17 cellular contexts compared by ENCODE assay signal in genomic region chr1:193525411-193525810, GRCh38.
DNase-seq lines count a peak whose midpoint lies in the region; ATAC-seq and TF ChIP-seq lines count a peak whose summit lies in the region.
"Had no signal": no experiment of that assay in that cellular context is flagged by ENCODE, and none has a peak within 500 bp of the region (broad histone marks: within the 10 kb centered on the region; RNA-seq: fewer than 3 reads in every experiment).

No MANE protein-coding gene starts in this region.

- POLR2A ChIA-PET in T-cell (lab: Charles Lee): interaction anchor here in 1 of 2 donors (1.0 kb wide), 1 partner anchor 14 kb away, joined by 5 read pairs; no protein-coding TSS in a partner anchor
- POLR2A ChIA-PET in CD4-positive, alpha-beta T cell (lab: Charles Lee): interaction anchor here (1.2 to 5.8 kb wide), 3 partner anchors 9 to 46 kb away, joined by 3 to 20 read pairs (median 5); no protein-coding TSS in a partner anchor

- H3K9me3 Mint-ChIP-seq in T-cell: peaks cover 0 to 1% (median under 1%) of the 10 kb centered on the region in 3 donors
- H3K9me3 Mint-ChIP-seq in CD4-positive, alpha-beta T cell: no peaks in the 10 kb centered on the region
- H3K9me3 Mint-ChIP-seq: IgD-negative memory B cell had no signal

- H3K27ac ChIP-seq in CD4-positive, alpha-beta T cell (ENCODE audit: low read depth, low read length): no peak overlapping the region
- H3K27ac ChIP-seq: BLaER1 treated with 17β-estradiol and CSF1 and Interleukin-3, amounts not matched to agents 10 nM and 100 nM had no signal

- H3K9me3 ChIP-seq in CD4-positive, alpha-beta T cell (ENCODE audit: control insufficient read depth, low read length): no peaks in the 10 kb centered on the region
- H3K9me3 ChIP-seq: BLaER1 treated with 17β-estradiol and CSF1 and Interleukin-3, amounts not matched to agents 10 nM and 100 nM; SK-N-SH had no signal

- CTCF ChIA-PET in T-cell (lab: Charles Lee): interaction anchor here in 1 of 2 donors (0.6 to 1.8 kb wide), 4 partner anchors 15 to 661 kb away, joined by 3 to 6 read pairs (median 3); no protein-coding TSS in a partner anchor
- CTCF ChIA-PET in CD4-positive, alpha-beta T cell (lab: Charles Lee): interaction anchor here (1.0 kb wide), 1 partner anchor 29 kb away, joined by 3 read pairs; no protein-coding TSS in a partner anchor

- H3K27ac Mint-ChIP-seq in T-cell: peak overlapping the region; percentile 6 to 53
- H3K27ac Mint-ChIP-seq in CD4-positive, alpha-beta T cell: no peak overlapping the region
- H3K27ac Mint-ChIP-seq: IgD-negative memory B cell had no signal

- no peaks in the 10 kb centered on the region for H3K27me3 Mint-ChIP-seq in T-cell
- no peaks in the 10 kb centered on the region for H3K27me3 Mint-ChIP-seq in CD4-positive, alpha-beta T cell

- peaks cover 0 to 2% (median 2%) of the 10 kb centered on the region in 3 donors for H3K4me1 Mint-ChIP-seq in T-cell
- H3K4me1 Mint-ChIP-seq in CD4-positive, alpha-beta T cell (ENCODE audit: low read depth): no peaks in the 10 kb centered on the region
- H3K4me1 Mint-ChIP-seq: IgD-negative memory B cell had no signal

- H3K36me3 Mint-ChIP-seq in T-cell: peaks cover 2% of the 10 kb centered on the region
- H3K36me3 Mint-ChIP-seq in CD4-positive, alpha-beta T cell (ENCODE audit: low read depth): no peaks in the 10 kb centered on the region

- no peak for TF ChIP-seq CTCF in CD4-positive, alpha-beta T cell (IDR thresholded peaks at IDR 0.05)

- no peak for DNase-seq in T-cell
- DNase-seq in left lobe of liver (ENCODE audit: low spot score): no peak
- DNase-seq in activated effector memory CD4-positive, alpha-beta T cell treated with Interleukin-2 at 50 U/mL for 16 hours: no peak
- DNase-seq in cerebellar cortex (ENCODE audit: low spot score): no peak
- DNase-seq in CD4-positive, alpha-beta T cell: no peak
- DNase-seq: Kasumi-1; NCI-H1092 treated with DMSO at 0.1 percent for 48 hours; NCI-H1694; NK-92 treated with Interleukin-12 subunit alpha and Interleukin-12 subunit beta, amount 100 ng/mL, for 24 hours; OCI-M1; Right ventricle myocardium superior; SK-N-SH had no signal

- H3K4me3 Mint-ChIP-seq in T-cell: no peak overlapping the region
- H3K4me3 Mint-ChIP-seq in CD4-positive, alpha-beta T cell: no peak overlapping the region
- H3K4me3 Mint-ChIP-seq: IgD-negative memory B cell had no signal

- ATAC-seq in GM18498 (IDR thresholded peaks at IDR 0.05; ENCODE audit: unreplicated experiment) (peak; percentile 11), HG03378 (IDR thresholded peaks at IDR 0.05; ENCODE audit: unreplicated experiment) (peak; percentile 9), T-cell (replicated peaks in 1 of 4) (no peak), left lobe of liver (peak; percentile 14), GM21367 (IDR thresholded peaks at IDR 0.05; ENCODE audit: unreplicated experiment) (no peak)
- no peak for ATAC-seq in CD4-positive, alpha-beta T cell (ENCODE audit: poor library complexity)

- no peaks in the 10 kb centered on the region for H3K27me3 ChIP-seq in CD4-positive, alpha-beta T cell (ENCODE audit: control insufficient read depth, insufficient read depth, low read length)
- H3K27me3 ChIP-seq: BLaER1 treated with 17β-estradiol and CSF1 and Interleukin-3, amounts not matched to agents 10 nM and 100 nM had no signal

- intact Hi-C loops in CD4-positive, alpha-beta T cell (cut with DNase I, micrococcal nuclease): no loop called here

Comparison
In these comparisons a context has a peak if more than half of its experiments do, and no peak if none do; other contexts are left out.
1. ATAC-seq: peak in GM18498 (single experiment), HG03378 (single experiment) and left lobe of liver (single experiment); none in T-cell (0 of 4), CD4-positive, alpha-beta T cell (single experiment) and GM21367 (single experiment).